Comparison of ENCODE assay signal across 15 cellular contexts in genomic region chr10:66804911-66805310, GRCh38.
"Had no signal": no experiment of that assay in that cellular context is flagged by ENCODE, and none has a peak within 500 bp of the region (broad histone marks: within the 10 kb centered on the region; RNA-seq: fewer than 3 reads in every experiment).

No MANE protein-coding gene starts in this region.

- ATAC-seq: activated T-cell treated with anti-CD3 and anti-CD28 coated beads, Interleukin-2, amount 50 U/mL, for 4 hours; gastrocnemius medialis; stimulated activated memory B cell treated with anti-CD40 and anti-IgM and Interleukin-4, amounts not matched to agents 10 μg/mL and 1 μg/mL and 100 μg/mL, for 72 hours; T-cell; upper lobe of right lung had no signal

- H3K27me3 ChIP-seq: gastrocnemius medialis, upper lobe of right lung had no signal

- H3K9me3 ChIP-seq: gastrocnemius medialis, thoracic aorta, upper lobe of right lung had no signal

- DNase-seq: activated CD4-positive, alpha-beta T cell treated with anti-CD3 and anti-CD28 coated beads, Interleukin-2, amount 10 ng/mL, durations not matched to agents 7 days and 5 days; activated CD4-positive, CD25-positive, alpha-beta regulatory T cell; activated CD8-positive, alpha-beta memory T cell treated with anti-CD3 and anti-CD28 coated beads, Interleukin-2, amount 50 U/mL, for 4 hours; activated naive CD4-positive, alpha-beta T cell treated with anti-CD3 and anti-CD28 coated beads for 36 hours; activated T-cell treated with anti-CD3 and anti-CD28 coated beads, Interleukin-2, amount 50 U/mL, for 4 hours; anterior cingulate cortex; cortex of kidney; gastrocnemius medialis; head of caudate nucleus; midbrain; stimulated activated CD4-positive, alpha-beta T cell treated with anti-CD3 and anti-CD28 coated beads, Interleukin-4, amount 100 ng/mL, for 4 hours; T-cell; upper lobe of right lung had no signal

- H3K27ac ChIP-seq: gastrocnemius medialis, thoracic aorta, upper lobe of right lung had no signal

- H3K4me1 ChIP-seq: gastrocnemius medialis, upper lobe of right lung had no signal

- H3K4me3 ChIP-seq: gastrocnemius medialis, thoracic aorta, upper lobe of right lung had no signal

- H3K36me3 ChIP-seq: gastrocnemius medialis, thoracic aorta, upper lobe of right lung had no signal
